Comparison of ENCODE assay signal across 20 cellular contexts in the genomic region with DNA sequence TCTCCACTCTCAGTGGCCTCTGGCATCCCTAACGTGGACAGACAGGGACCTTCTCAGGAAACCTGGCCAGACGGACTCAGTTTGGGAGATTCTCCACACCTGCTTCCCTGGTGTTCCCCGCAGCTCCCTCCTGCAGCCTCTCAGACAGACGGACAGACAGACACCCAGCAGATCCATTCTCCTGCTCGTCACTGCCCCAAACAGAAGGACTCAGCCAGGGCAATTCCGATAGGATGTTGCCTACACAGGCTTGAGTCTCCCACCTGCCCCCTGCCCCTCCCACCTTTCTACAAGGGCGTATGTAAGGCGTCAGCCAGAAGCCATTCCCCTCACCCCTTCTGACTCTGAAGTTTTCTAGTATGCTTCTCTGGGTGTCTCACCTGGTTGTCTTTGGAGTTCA. TPM values are rescaled to one million over a fixed set of nuclear protein-coding genes. Genes with fewer than 3 reads are reported as not detected.
DNase-seq lines count a peak whose midpoint lies in the region; ATAC-seq and TF ChIP-seq lines count a peak whose summit lies in the region.
"Had no signal": no experiment of that assay in that cellular context is flagged by ENCODE, and none has a peak within 500 bp of the region (broad histone marks: within the 10 kb centered on the region; RNA-seq: fewer than 3 reads in every experiment).

No MANE protein-coding gene starts in this region.

- peak; percentile 36 for DNase-seq in NCI-H82 (lab: John Stamatoyannopoulos, UW)
- no peak for DNase-seq in NCI-H82 treated with DMSO at 0.1 percent for 48 hours (lab: John Stamatoyannopoulos, UW; ENCODE audit: unreplicated experiment)
- no peak for DNase-seq in endothelial cell (ENCODE audit: low spot score)
- DNase-seq in lung (ENCODE audit: low spot score): no peak
- DNase-seq in upper lobe of left lung: no peak
- no peak for DNase-seq in SKM-1 treated with dmso at 0.1 percent for 144 hours (lab: John Stamatoyannopoulos, UW; ENCODE audit: unreplicated experiment)
- DNase-seq: activated CD4-positive, alpha-beta T cell treated with anti-CD3 and anti-CD28 coated beads for 1 hour; activated T-cell treated with anti-CD3 and anti-CD28 coated beads, Interleukin-2, amount 50 U/mL, for 72 hours; GOT3; left colon; NCI-H1436 treated with DMSO at 0.1 percent for 48 hours; RPMI8226; stimulated activated naive CD8-positive, alpha-beta T cell treated with anti-CD3 and anti-CD28 coated beads, Interleukin-15, Interleukin-2, amounts not matched to agents 100 U/mL and 50 U/mL, for 24 hours had no signal

- no peak for TF ChIP-seq POLR2A in upper lobe of left lung (IDR thresholded peaks at IDR 0.05)

- H3K9me3 Mint-ChIP-seq in endothelial cell (ENCODE audit: unreplicated experiment): no peaks in the 10 kb centered on the region
- H3K9me3 Mint-ChIP-seq: activated naive CD4-positive, alpha-beta T cell treated with anti-CD3 and anti-CD28 coated beads, Interleukin-2, amount 50 U/mL, for 24 hours; activated T-cell treated with anti-CD3 and anti-CD28 coated beads, Interleukin-2, amount 50 U/mL, for 72 hours had no signal

- ATAC-seq in lung (ENCODE audit: insufficient read depth, low FRiP score) (no peak), upper lobe of left lung (ENCODE audit: low FRiP score in 2 of 2) (no peak), HG02763 (IDR thresholded peaks at IDR 0.05; ENCODE audit: unreplicated experiment) (no peak), HG03521 (IDR thresholded peaks at IDR 0.05; ENCODE audit: unreplicated experiment) (no peak)
- ATAC-seq: activated T-cell treated with anti-CD3 and anti-CD28 coated beads, Interleukin-2, amount 50 U/mL, for 72 hours; left colon; stimulated activated naive CD8-positive, alpha-beta T cell treated with anti-CD3 and anti-CD28 coated beads, Interleukin-15, Interleukin-2, amounts not matched to agents 100 U/mL and 50 U/mL, for 24 hours had no signal

- no peaks in the 10 kb centered on the region for H3K27me3 ChIP-seq in lung (ENCODE audit: control insufficient read depth, insufficient read depth)
- no peaks in the 10 kb centered on the region for H3K27me3 ChIP-seq in upper lobe of left lung
- H3K27me3 ChIP-seq: BLaER1 treated with 17β-estradiol and CSF1 and Interleukin-3, amounts not matched to agents 10 nM and 100 nM had no signal

- WGBS in lung, 2 donors: 45 to 67% methylated on average over 8 of the region's 8 CpGs
- WGBS in upper lobe of left lung, 2 donors: 32 to 50% methylated on average over 8 of the region's 8 CpGs

- peak overlapping the region; percentile 92 for H3K27ac Mint-ChIP-seq in endothelial cell (ENCODE audit: unreplicated experiment)
- H3K27ac Mint-ChIP-seq: activated naive CD4-positive, alpha-beta T cell treated with anti-CD3 and anti-CD28 coated beads, Interleukin-2, amount 50 U/mL, for 24 hours; activated T-cell treated with anti-CD3 and anti-CD28 coated beads, Interleukin-2, amount 50 U/mL, for 72 hours had no signal

- H3K36me3 Mint-ChIP-seq in endothelial cell (ENCODE audit: low read depth, unreplicated experiment): peaks cover 8% of the 10 kb centered on the region
- H3K36me3 Mint-ChIP-seq: activated naive CD4-positive, alpha-beta T cell treated with anti-CD3 and anti-CD28 coated beads, Interleukin-2, amount 50 U/mL, for 24 hours had no signal

- H3K27ac ChIP-seq in lung (ENCODE audit: low read depth in 1 of 2, low read length in 1 of 2) (peak overlapping the region; percentile 66 to 90), upper lobe of left lung (peak overlapping the region; percentile 61 to 87 (median 76))
- H3K27ac ChIP-seq: BLaER1 treated with 17β-estradiol and CSF1 and Interleukin-3, amounts not matched to agents 10 nM and 100 nM; neutrophil had no signal

- H3K4me1 ChIP-seq in lung (ENCODE audit: control insufficient read depth in 2 of 2, insufficient read depth in 2 of 2, low read length in 2 of 2) (peaks cover 0 to 7% of the 10 kb centered on the region in 2 donors), upper lobe of left lung (peaks cover 11 to 24% (median 18%) of the 10 kb centered on the region in 4 donors)

- peaks cover 8% of the 10 kb centered on the region for H3K27me3 Mint-ChIP-seq in endothelial cell (ENCODE audit: unreplicated experiment)

- H3K36me3 ChIP-seq in lung (ENCODE audit: control insufficient read depth in 2 of 2, insufficient read depth in 2 of 2, low read length in 2 of 2) (no peaks in the 10 kb centered on the region), upper lobe of left lung (no peaks in the 10 kb centered on the region)
- H3K36me3 ChIP-seq: BLaER1 treated with 17β-estradiol and CSF1 and Interleukin-3, amounts not matched to agents 10 nM and 100 nM; neutrophil had no signal

- TF ChIP-seq EP300 in upper lobe of left lung (IDR thresholded peaks at IDR 0.05): no peak

- no peaks in the 10 kb centered on the region for H3K9me3 ChIP-seq in lung (ENCODE audit: control insufficient read depth in 2 of 2, insufficient read depth in 1 of 2, low read length in 1 of 2)
- H3K9me3 ChIP-seq in upper lobe of left lung: no peaks in the 10 kb centered on the region
- H3K9me3 ChIP-seq: BLaER1 treated with 17β-estradiol and CSF1 and Interleukin-3, amounts not matched to agents 10 nM and 100 nM; neutrophil had no signal

- H3K4me3 ChIP-seq in lung (peak overlapping the region; percentile 51), upper lobe of left lung (peak overlapping the region; percentile 38 to 49 (median 46))
- H3K4me3 ChIP-seq: BLaER1 treated with 17β-estradiol and CSF1 and Interleukin-3, amounts not matched to agents 10 nM and 100 nM had no signal

- H3K4me3 Mint-ChIP-seq in endothelial cell (ENCODE audit: unreplicated experiment): peak overlapping the region; percentile 88
- H3K4me3 Mint-ChIP-seq: activated naive CD4-positive, alpha-beta T cell treated with anti-CD3 and anti-CD28 coated beads, Interleukin-2, amount 50 U/mL, for 24 hours; activated T-cell treated with anti-CD3 and anti-CD28 coated beads, Interleukin-2, amount 50 U/mL, for 72 hours had no signal

- TF ChIP-seq CTCF in endothelial cell (IDR thresholded peaks at IDR 0.05; ENCODE audit: unreplicated experiment) (no peak), lung (IDR thresholded peaks at IDR 0.05; ENCODE audit: control extremely low read depth, extremely low read depth) (no peak), upper lobe of left lung (IDR thresholded peaks at IDR 0.05) (no peak)

- peaks cover 46% of the 10 kb centered on the region for H3K4me1 Mint-ChIP-seq in endothelial cell (ENCODE audit: unreplicated experiment)
- H3K4me1 Mint-ChIP-seq: activated naive CD4-positive, alpha-beta T cell treated with anti-CD3 and anti-CD28 coated beads, Interleukin-2, amount 50 U/mL, for 24 hours had no signal

RNA-seq across cellular contexts. Expression of gene CCM2L, which starts 0.4 kb away (rescaled TPM):
- total RNA-seq in endothelial cell (ENCODE audit: unreplicated experiment) (27.2 TPM), lung (10 to 100 TPM; 12.5 to 12.8 TPM), upper lobe of left lung (10 to 100 TPM in 2 of 6 donors, 1 to 10 TPM in 4; 4.2 to 29.2 (median 8.3) TPM)
- polyA plus RNA-seq in lung: 10 to 100 TPM in 1 of 2 donors, 1 to 10 TPM in 1; 6.6 to 10.8 TPM
- total RNA-seq: activated CD8-positive, alpha-beta memory T cell treated with anti-CD3 and anti-CD28 coated beads for 36 hours; activated T-cell treated with anti-CD3 and anti-CD28 coated beads, Interleukin-2, amount 50 U/mL, for 72 hours; M059J had no signal

RNA-seq across cellular contexts. Expression of gene HCK, which starts 41.4 kb away (rescaled TPM):
- total RNA-seq in endothelial cell (ENCODE audit: unreplicated experiment) (0.54 TPM), lung (10 to 100 TPM; 28.1 to 94.3 TPM), upper lobe of left lung (10 to 100 TPM; 27.7 to 93.9 (median 69.1) TPM)
- polyA plus RNA-seq in lung: 100 to 1,000 TPM in 1 of 2 donors, 10 to 100 TPM in 1; 18.5 to 304 TPM
- total RNA-seq: activated CD8-positive, alpha-beta memory T cell treated with anti-CD3 and anti-CD28 coated beads for 36 hours had no signal

RNA-seq across cellular contexts. Expression of gene XKR7, which starts 42.7 kb away (rescaled TPM):
- 0.23 TPM for total RNA-seq in endothelial cell (ENCODE audit: unreplicated experiment)
- under 1 TPM; 0.03 to 0.12 TPM for total RNA-seq in lung
- polyA plus RNA-seq in lung: under 1 TPM; 0.02 to 0.08 TPM
- under 1 TPM in 3 of 6 donors, not detected in 3; under 0.01 to 0.07 (median 0.06) TPM for total RNA-seq in upper lobe of left lung
- total RNA-seq: activated T-cell treated with anti-CD3 and anti-CD28 coated beads, Interleukin-2, amount 50 U/mL, for 72 hours had no signal

RNA-seq across cellular contexts. Expression of gene PDRG1, which starts 58.8 kb away (rescaled TPM):
- total RNA-seq in endothelial cell (ENCODE audit: unreplicated experiment) (21.2 TPM), lung (10 to 100 TPM in 1 of 2 donors, 1 to 10 TPM in 1; 6.3 to 10.7 TPM), upper lobe of left lung (10 to 100 TPM in 2 of 6 donors, 1 to 10 TPM in 4; 3.0 to 11.8 (median 7.9) TPM)
- 10 to 100 TPM; 12.3 to 13.0 TPM for polyA plus RNA-seq in lung

Comparison
In these comparisons a context has a peak if more than half of its experiments do, and no peak if none do; other contexts are left out.
1. RNA of gene HCK, which starts 41.4 kb away (total RNA-seq): 28.1 to 94.3 TPM in lung and 27.7 to 93.9 TPM in upper lobe of left lung; 0.54 TPM in endothelial cell (single experiment); every median in the first group is over 10 times any median in the second.